Comparison of ENCODE assay signal across 8 cellular contexts in genomic region chr1:150365945-150366344, GRCh38. TPM values are rescaled to one million over a fixed set of nuclear protein-coding genes. Genes with fewer than 3 reads are reported as not detected.
DNase-seq lines count a peak whose midpoint lies in the region; TF ChIP-seq lines count a peak whose summit lies in the region.

No MANE protein-coding gene starts in this region.

- H2AFZ ChIP-seq in PC-9 (peak overlapping the region; percentile 94), neuron (ENCODE audit: low read depth, low read length) (no peak overlapping the region)

- H4K20me1 ChIP-seq in PC-9 (ENCODE audit: insufficient read depth), result peaks cover 5% of the 10 kb centered on the region

- H3K4me1 ChIP-seq in PC-9 (replicated peaks; ENCODE audit: insufficient read depth) (peaks cover 15% of the 10 kb centered on the region), endocrine pancreas (ENCODE audit: control insufficient read depth, insufficient read depth, low read length) (no peaks in the 10 kb centered on the region), neuron (ENCODE audit: insufficient read depth, low read length) (peaks cover 16% of the 10 kb centered on the region)

- H3K36me3 ChIP-seq in PC-9 (ENCODE audit: low read depth) (0 out of 2 replicates have a peak, but pooled peaks cover 2% of the 10 kb centered on the region), endocrine pancreas (ENCODE audit: control insufficient read depth, insufficient read depth, low read length) (no peaks in the 10 kb centered on the region), neuron (ENCODE audit: insufficient read depth, low read length) (no peaks in the 10 kb centered on the region)

- no peaks in the 10 kb centered on the region for H3K9me3 ChIP-seq in PC-9 (ENCODE audit: insufficient read depth, low read depth)
- no peaks in the 10 kb centered on the region for H3K9me3 ChIP-seq in endocrine pancreas (ENCODE audit: control insufficient read depth, low read length)
- H3K9me3 ChIP-seq in neuron (ENCODE audit: low read length), result no peaks in the 10 kb centered on the region

- POLR2A ChIA-PET in PC-9 (lab: Charles Lee; ENCODE audit: unreplicated experiment), result no interaction called here

- peak overlapping the region; percentile 73 for H3K4me3 ChIP-seq in PC-9
- H3K4me3 ChIP-seq in endocrine pancreas (ENCODE audit: control insufficient read depth, insufficient read depth, low read length), result peak overlapping the region; percentile 95
- H3K4me3 ChIP-seq in neuron (ENCODE audit: low read length), result peak overlapping the region; percentile 77

- peaks cover 19% of the 10 kb centered on the region for H3F3A ChIP-seq in PC-9 (ENCODE audit: insufficient read depth, low read depth)

- peak overlapping the region; percentile 94 for H3K27ac ChIP-seq in PC-9

- peak overlapping the region; percentile 84 for H3K4me2 ChIP-seq in PC-9

- H3K9ac ChIP-seq in endocrine pancreas (ENCODE audit: control insufficient read depth, insufficient read depth, low read length), result peak overlapping the region; percentile 52

- no TSS peak for BruUV-seq in PC-9 (replicated peaks; lab: Mats Ljungman, UMichigan)

- CTCF ChIA-PET in PC-9 (lab: Charles Lee), result interaction anchor here (0.5 kb wide), 1 partner anchor 30 kb away, joined by 5 read pairs; no protein-coding TSS in a partner anchor

- H3K27me3 ChIP-seq in PC-9 (ENCODE audit: insufficient read depth, low read depth) (no peaks in the 10 kb centered on the region), endocrine pancreas (ENCODE audit: control insufficient read depth, insufficient read depth, low read length) (no peaks in the 10 kb centered on the region), neuron (ENCODE audit: insufficient read depth, low read length) (no peaks in the 10 kb centered on the region)

- H3K9me2 ChIP-seq in PC-9 (ENCODE audit: insufficient read depth), result no peaks in the 10 kb centered on the region

- DNase-seq in SHP77 treated with DMSO at 0.1 percent for 48 hours (lab: John Stamatoyannopoulos, UW), result peak; percentile 15
- no peak for DNase-seq in SHP77 (lab: John Stamatoyannopoulos, UW)
- no peak for DNase-seq in PC-9
- DNase-seq in islet precursor cell, result no peak
- DNase-seq in NCI-H446 treated with DMSO at 0.1 percent for 48 hours (lab: John Stamatoyannopoulos, UW), result no peak
- no peak for DNase-seq in T-helper 9 cell

- no peak for TF ChIP-seq CTCF in PC-9 (conservative IDR thresholded peaks at IDR 0.05)

- peaks cover 63% of the 10 kb centered on the region for H3K79me2 ChIP-seq in PC-9 (ENCODE audit: low read depth)

- intact Hi-C loops in PC-9 (cut with micrococcal nuclease; ENCODE audit: unreplicated experiment), result loop anchor here (10.0 kb wide), 1 partner anchor 111 kb away; the partner anchor contains the start of gene CA14

RNA-seq across cellular contexts. Expression of gene RPRD2, which starts 2.0 kb away (rescaled TPM):
- 24.3 and 36.2 TPM in 2 replicates for total RNA-seq in PC-9 (2021)

RNA-seq across cellular contexts. Expression of gene PRPF3, which starts 44.6 kb away (rescaled TPM):
- 75.7 and 77.1 TPM in 2 replicates for total RNA-seq in PC-9 (2021)
